In genomic region chr10:114405011-114405350, GRCh38 we compare ENCODE assay signal across 11 cellular contexts. TPM values are rescaled to one million over a fixed set of nuclear protein-coding genes. Genes with fewer than 3 reads are reported as not detected.
DNase-seq lines count a peak whose midpoint lies in the region; ATAC-seq and TF ChIP-seq lines count a peak whose summit lies in the region.
"Had no signal": no experiment of that assay in that cellular context is flagged by ENCODE, and none has a peak within 500 bp of the region (broad histone marks: within the 10 kb centered on the region; RNA-seq: fewer than 3 reads in every experiment).

No MANE protein-coding gene starts in this region.

- H2AFZ ChIP-seq in trophoblast cell (ENCODE audit: insufficient read depth, low read length, poor library complexity) = peak overlapping the region; percentile 99

- H3K36me3 ChIP-seq in BLaER1 treated with 17β-estradiol and CSF1 and Interleukin-3, amounts not matched to agents 10 nM and 100 nM = no peaks in the 10 kb centered on the region
- H3K36me3 ChIP-seq in iPS-15b (ENCODE audit: control insufficient read depth, insufficient read depth, low read length) (no peaks in the 10 kb centered on the region), trophoblast cell (ENCODE audit: control insufficient read depth in 1 of 2, insufficient read depth in 2 of 2, low read length in 2 of 2) (no peaks in the 10 kb centered on the region)

- CTCF ChIA-PET in WTC11 (lab: Charles Lee) = interaction anchor here (0.6 to 4.2 kb wide), 7 partner anchors 14 to 475 kb away, joined by 3 to 106 read pairs (median 7); no protein-coding TSS in a partner anchor

- no peak for TF ChIP-seq CTCF in WTC11 (IDR thresholded peaks at IDR 0.05)

- H2AK5ac ChIP-seq in trophoblast cell (ENCODE audit: low read length) = no peak overlapping the region

- no peak overlapping the region for H3K9ac ChIP-seq in BLaER1 treated with 17β-estradiol and CSF1 and Interleukin-3, amounts not matched to agents 10 nM and 100 nM
- H3K9ac ChIP-seq in iPS-15b (ENCODE audit: low read depth, low read length) (peak overlapping the region; percentile 54), trophoblast cell (ENCODE audit: low read length) (no peak overlapping the region)

- no peak overlapping the region for H2BK120ac ChIP-seq in trophoblast cell (ENCODE audit: insufficient read depth, low read length, poor library complexity)

- H3K14ac ChIP-seq in trophoblast cell (ENCODE audit: low read length) = peak overlapping the region; percentile 95

- peaks cover 63% of the 10 kb centered on the region for H3K27me3 Mint-ChIP-seq in WTC11 (ENCODE audit: low read depth)

- H3K18ac ChIP-seq in trophoblast cell (ENCODE audit: low read length) = peak overlapping the region; percentile 98

- peak overlapping the region; percentile 82 for H2BK5ac ChIP-seq in trophoblast cell (ENCODE audit: low read depth, low read length, poor library complexity)

- peaks cover 0 to 29% (median 10%) of the 10 kb centered on the region in 11 experiments; a peak in 11 of 22 replicates for H4K20me1 ChIP-seq in BLaER1 treated with 17β-estradiol and CSF1 and Interleukin-3, amounts not matched to agents 10 nM and 100 nM

- peak overlapping the region; percentile 98 for H3K4ac ChIP-seq in trophoblast cell (ENCODE audit: low read depth, low read length)

- peak overlapping the region; percentile 86 for H4K8ac ChIP-seq in trophoblast cell (ENCODE audit: low read depth, low read length)

- H4K91ac ChIP-seq in trophoblast cell (ENCODE audit: low read depth, low read length) = peak overlapping the region; percentile 88

- no peak overlapping the region for H3K23ac ChIP-seq in trophoblast cell (ENCODE audit: low read length)

- H3K36me3 Mint-ChIP-seq in WTC11 = no peaks in the 10 kb centered on the region

- DNase-seq in WTC11 (ENCODE audit: low spot score) (no peak), trophoblast cell (no peak), GF-D8 (lab: John Stamatoyannopoulos, UW) (no peak), DMS53 (lab: John Stamatoyannopoulos, UW) (no peak), NCI-H2081 (lab: John Stamatoyannopoulos, UW) (no peak)
- DNase-seq: activated CD4-positive, CD25-positive, alpha-beta regulatory T cell; NCI-H1092 had no signal

- peaks cover 59 to 70% (median 66%) of the 10 kb centered on the region in 11 experiments for H3K27me3 ChIP-seq in BLaER1 treated with 17β-estradiol and CSF1 and Interleukin-3, amounts not matched to agents 10 nM and 100 nM
- H3K27me3 ChIP-seq in iPS-15b (ENCODE audit: control insufficient read depth, insufficient read depth, low read length) (peaks cover 41% of the 10 kb centered on the region), trophoblast cell (ENCODE audit: insufficient read depth, low read length) (no peaks in the 10 kb centered on the region)

- peaks cover 24% of the 10 kb centered on the region for H3K79me2 ChIP-seq in trophoblast cell (ENCODE audit: control insufficient read depth, insufficient read depth, low read length, poor library complexity)

- no peak overlapping the region for H4K12ac ChIP-seq in trophoblast cell (ENCODE audit: low read depth, low read length)

- peak overlapping the region in 8 of 10 experiments; percentile 46 to 67 (median 54); a peak in 8 of 20 replicates for H3K4me3 ChIP-seq in BLaER1 treated with 17β-estradiol and CSF1 and Interleukin-3, amounts not matched to agents 10 nM and 100 nM
- H3K4me3 ChIP-seq in iPS-15b (ENCODE audit: low read depth, low read length) (peak overlapping the region; percentile 71), trophoblast cell (ENCODE audit: low read depth, low read length) (peak overlapping the region; percentile 97)

- no CpG with 5 or more reads among the region's 16 CpGs for WGBS in trophoblast cell (ENCODE audit: extremely low coverage, insufficient coverage, insufficient read length)

- ATAC-seq in WTC11 (peak; percentile 7), HG02885 (IDR thresholded peaks at IDR 0.05; ENCODE audit: poor library complexity, unreplicated experiment) (no peak)

- peaks cover 24% of the 10 kb centered on the region for H3K79me1 ChIP-seq in trophoblast cell (ENCODE audit: low read length)

- H2BK12ac ChIP-seq in trophoblast cell (ENCODE audit: low read length) = peak overlapping the region; percentile 66

- peaks cover 46% of the 10 kb centered on the region for H3K4me1 Mint-ChIP-seq in WTC11

- H3K4me2 ChIP-seq in BLaER1 treated with 17β-estradiol and CSF1 and Interleukin-3, amounts not matched to agents 10 nM and 100 nM = peak overlapping the region in 8 of 11 experiments; percentile 84 to 98 (median 92); a peak in 11 of 22 replicates
- H3K4me2 ChIP-seq in trophoblast cell (ENCODE audit: low read length) = peak overlapping the region; percentile 99

- H3K27ac Mint-ChIP-seq in WTC11 = no peak overlapping the region

- POLR2A ChIA-PET in WTC11 (lab: Charles Lee) = interaction anchor here (1.5 kb wide), 1 partner anchor 231 kb away, joined by 4 read pairs; the partner anchor contains the start of gene CCDC186

- peaks cover 36 to 47% (median 40%) of the 10 kb centered on the region in 10 experiments for H3K4me1 ChIP-seq in BLaER1 treated with 17β-estradiol and CSF1 and Interleukin-3, amounts not matched to agents 10 nM and 100 nM
- H3K4me1 ChIP-seq in iPS-15b (ENCODE audit: control insufficient read depth, insufficient read depth, low read length) (peaks cover 19% of the 10 kb centered on the region), trophoblast cell (ENCODE audit: control insufficient read depth in 1 of 2, insufficient read depth in 2 of 2, low read length in 2 of 2) (peaks cover 17 to 22% of the 10 kb centered on the region in 2 experiments)

- H3K9me3 ChIP-seq in BLaER1 treated with 17β-estradiol and CSF1 and Interleukin-3, amounts not matched to agents 10 nM and 100 nM (replicated peaks in 1 of 11) = peaks cover 0 to 9% (median 0%) of the 10 kb centered on the region in 11 experiments; a peak in 1 of 22 replicates
- no peaks in the 10 kb centered on the region for H3K9me3 ChIP-seq in iPS-15b (ENCODE audit: control insufficient read depth, insufficient read depth, low read length)
- no peaks in the 10 kb centered on the region for H3K9me3 ChIP-seq in trophoblast cell (ENCODE audit: insufficient read depth, low read depth, low read length)

- peaks cover 5% of the 10 kb centered on the region for H3K9me3 Mint-ChIP-seq in WTC11

- H3K4me3 Mint-ChIP-seq in WTC11 = peak overlapping the region; percentile 88

- no peak overlapping the region for H3K27ac ChIP-seq in BLaER1 treated with 17β-estradiol and CSF1 and Interleukin-3, amounts not matched to agents 10 nM and 100 nM
- no peak overlapping the region for H3K27ac ChIP-seq in trophoblast cell (ENCODE audit: low read depth, low read length)
- H3K27ac ChIP-seq: C4-2B had no signal

TF ChIP-seq in WTC11, 78 proteins besides CTCF, POLR2A, EP300 and RAD21:
- no peak for TF ChIP-seq MLX (CRISPR knock-in tag; IDR thresholded peaks at IDR 0.05)

RNA-seq across cellular contexts. Expression of gene AFAP1L2, which starts 0.7 kb away (rescaled TPM):
- total RNA-seq in WTC11 (2021) = 3.6 to 5.0 TPM (median 4.5 TPM) in 3 replicates
- polyA plus RNA-seq in trophoblast cell (2013) = 41.9 and 43.1 TPM in 2 replicates
